In genomic region chr14:75044322-75044721, GRCh38 we compare ENCODE assay signal across 2 cellular contexts.
A peak's percentile ranks its signal among the peaks of the same experiment; 100 is the strongest.
TF ChIP-seq lines count a peak whose summit lies in the region.

No MANE protein-coding gene starts in this region.

TF ChIP-seq in HEK293, 187 proteins besides CTCF, POLR2A, EP300 and RAD21 (continued from another document):
- TF ChIP-seq ZBTB44 (tag by site-specific recombination; IDR thresholded peaks at IDR 0.05) (peak; percentile 64; the same call in 1 of the 2 replicates), PRDM6 (tag by site-specific recombination; IDR thresholded peaks at IDR 0.05) (peak; percentile 95), ZNF544 (tag by site-specific recombination; IDR thresholded peaks at IDR 0.05) (no peak), OSR2 (tag by site-specific recombination; IDR thresholded peaks at IDR 0.05) (peak; percentile 50; the same call in 1 of the 2 replicates)

TF ChIP-seq in WTC11, 78 proteins besides CTCF, POLR2A, EP300 and RAD21 (continued from another document):
- TF ChIP-seq IRF1 (CRISPR knock-in tag; IDR thresholded peaks at IDR 0.05) = no peak
TF ChIP-seq in WTC11: peak in this region for 0.
